ENCODE assay signal across 4 cellular contexts in genomic region chr1:146666275-146666674, GRCh38.
DNase-seq lines count a peak whose midpoint lies in the region; ATAC-seq and TF ChIP-seq lines count a peak whose summit lies in the region.
"Not testable (repeated sequence)": the region's sequence is repeated elsewhere in the genome, so short reads cannot be mapped to it uniquely, and the experiment has no call there.

No MANE protein-coding gene starts in this region.

- H3K4me2 ChIP-seq in DND-41 (ENCODE audit: insufficient read depth, low read length): not testable (repeated sequence)

- peaks cover 12% of the 10 kb centered on the region for H3K4me1 ChIP-seq in DND-41 (ENCODE audit: insufficient read depth, low read length)

- H3K4me1 Mint-ChIP-seq in HFFc6 (ENCODE audit: low read depth); T-helper 17 cell: not testable (repeated sequence)

- not testable (repeated sequence) for H3K36me3 ChIP-seq in DND-41 (ENCODE audit: insufficient read depth, low read length)

- not testable (repeated sequence) for H3K9me3 Mint-ChIP-seq in HFFc6

- H3K36me3 Mint-ChIP-seq in HFFc6 (ENCODE audit: low read depth); T-helper 17 cell (ENCODE audit: low read depth): not testable (repeated sequence)

- H3K27ac Mint-ChIP-seq in HFFc6, T-helper 17 cell: not testable (repeated sequence)

- not testable (repeated sequence) for H3K9ac ChIP-seq in DND-41 (ENCODE audit: low read depth, low read length)

- not testable (repeated sequence) for H3K27ac ChIP-seq in DND-41 (ENCODE audit: low read length)

- not testable (repeated sequence) for H3K4me3 Mint-ChIP-seq in HFFc6, T-helper 17 cell

- ATAC-seq in DND-41 (ENCODE audit: insufficient read depth, low read depth) (peak; percentile 91), T-helper 17 cell (peak; percentile 30)
- peak; percentile 19 for ATAC-seq in stimulated activated naive CD8-positive, alpha-beta T cell treated with anti-CD3 and anti-CD28 coated beads, Interleukin-15, Interleukin-2, amounts not matched to agents 100 U/mL and 50 U/mL, for 24 hours

- H3K9me3 ChIP-seq in DND-41 (ENCODE audit: insufficient read depth, low read length, severe bottlenecking); T-helper 17 cell (ENCODE audit: control insufficient read depth, low read length, poor library complexity, severe bottlenecking): not testable (repeated sequence)

- not testable (repeated sequence) for H4K20me1 ChIP-seq in DND-41 (ENCODE audit: insufficient read depth, low read length)

- TF ChIP-seq CTCF in DND-41 (IDR thresholded peaks at IDR 0.05; ENCODE audit: borderline replicate concordance, extremely low read depth, low read length, poor library complexity, severe bottlenecking); HFFc6 (IDR thresholded peaks at IDR 0.05): not testable (repeated sequence)

- H2AFZ ChIP-seq in DND-41 (ENCODE audit: low read depth, low read length): not testable (repeated sequence)

- not testable (repeated sequence) for DNase-seq in DND-41; T-helper 17 cell; stimulated activated naive CD8-positive, alpha-beta T cell treated with anti-CD3 and anti-CD28 coated beads, Interleukin-15, Interleukin-2, amounts not matched to agents 100 U/mL and 50 U/mL, for 24 hours
- DNase-seq in HFFc6: peak; percentile 1

- not testable (repeated sequence) for H3K79me2 ChIP-seq in DND-41 (ENCODE audit: insufficient read depth, low read length)

- not testable (repeated sequence) for H3K27me3 ChIP-seq in DND-41 (ENCODE audit: insufficient read depth, low read length, poor library complexity)

- not testable (repeated sequence) for H3K27me3 Mint-ChIP-seq in HFFc6 (ENCODE audit: insufficient read depth); T-helper 17 cell

- H3K4me3 ChIP-seq in DND-41 (ENCODE audit: low read depth in 1 of 2, low read length in 2 of 2): not testable (repeated sequence)

Comparison
In these comparisons a context has a peak if more than half of its experiments do, and no peak if none do; other contexts are left out.
1. ATAC-seq: peak in every context shown above with its lines; median percentile 91 in DND-41; 30 in T-helper 17 cell; 19 in stimulated activated naive CD8-positive, alpha-beta T cell treated with anti-CD3 and anti-CD28 coated beads, Interleukin-15, Interleukin-2, amounts not matched to agents 100 U/mL and 50 U/mL, for 24 hours.